ENCODE assay signal across 25 cellular contexts in the genomic region with DNA sequence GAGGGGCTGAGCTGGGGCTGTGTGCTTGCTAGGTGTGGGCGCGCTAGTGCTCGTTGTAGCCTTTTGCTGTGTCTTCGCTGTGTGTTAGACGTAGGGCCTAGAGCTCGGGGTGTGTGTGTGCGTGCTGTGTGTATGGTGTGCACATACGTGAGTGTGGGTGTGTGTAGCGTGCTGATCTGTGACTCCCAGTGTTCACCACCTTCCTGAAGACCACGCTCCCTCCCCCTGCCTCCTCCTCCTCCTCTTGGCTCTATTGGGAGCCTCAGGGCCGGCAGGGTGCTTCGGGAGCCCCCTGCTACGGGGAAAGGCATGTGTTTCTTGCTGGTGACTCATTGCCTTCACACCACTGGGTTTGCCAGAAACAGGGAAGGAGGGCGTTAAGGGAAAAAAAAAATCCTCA. TPM values are rescaled to one million over a fixed set of nuclear protein-coding genes. Genes with fewer than 3 reads are reported as not detected.
DNase-seq lines count a peak whose midpoint lies in the region; ATAC-seq and TF ChIP-seq lines count a peak whose summit lies in the region.
"Had no signal": no experiment of that assay in that cellular context is flagged by ENCODE, and none has a peak within 500 bp of the region (broad histone marks: within the 10 kb centered on the region; RNA-seq: fewer than 3 reads in every experiment).

No MANE protein-coding gene starts in this region.

- BruUV-seq in PC-9 (replicated peaks; lab: Mats Ljungman, UMichigan): no TSS peak

- H3K36me3 ChIP-seq in fibroblast of lung (ENCODE audit: control insufficient read depth, insufficient read depth, low read length) (no peaks in the 10 kb centered on the region), PC-9 (ENCODE audit: low read depth) (no peaks in the 10 kb centered on the region)
- H3K36me3 ChIP-seq: brain microvascular endothelial cell, colonic mucosa, esophagus squamous epithelium, thyroid gland had no signal

- intact Hi-C loops in PC-9 (cut with micrococcal nuclease; ENCODE audit: unreplicated experiment): loop anchor here (5.0 kb wide), 2 partner anchors 148 to 212 kb away; no protein-coding TSS in a partner anchor

- CTCF ChIA-PET in PC-9 (lab: Charles Lee): interaction anchor here (1.4 kb wide), 1 partner anchor 259 kb away, joined by 4 read pairs; no protein-coding TSS in a partner anchor

- H3K4me2 ChIP-seq in fibroblast of lung (ENCODE audit: extremely low read depth, insufficient read depth, low read length): no peak overlapping the region
- no peak overlapping the region for H3K4me2 ChIP-seq in PC-9

- H3K9me2 ChIP-seq in PC-9 (ENCODE audit: insufficient read depth): no peaks in the 10 kb centered on the region

- H3K27ac ChIP-seq in fibroblast of lung (ENCODE audit: insufficient read depth, low read length) (no peak overlapping the region), PC-9 (no peak overlapping the region)
- H3K27ac ChIP-seq: brain microvascular endothelial cell, colonic mucosa, esophagus squamous epithelium, HL-60, thyroid gland, VCaP had no signal

- POLR2A ChIA-PET in PC-9 (lab: Charles Lee; ENCODE audit: unreplicated experiment): no interaction called here

- H3K9me3 ChIP-seq in fibroblast of lung (ENCODE audit: control insufficient read depth, insufficient read depth, low read depth, low read length): no peaks in the 10 kb centered on the region
- H3K9me3 ChIP-seq in PC-9 (ENCODE audit: insufficient read depth, low read depth): no peaks in the 10 kb centered on the region
- H3K9me3 ChIP-seq: Caco-2, colonic mucosa, esophagus squamous epithelium, thyroid gland had no signal

- H4K20me1 ChIP-seq in fibroblast of lung (ENCODE audit: control insufficient read depth, extremely low read depth, insufficient read depth, low read length): no peaks in the 10 kb centered on the region
- no peaks in the 10 kb centered on the region for H4K20me1 ChIP-seq in PC-9 (ENCODE audit: insufficient read depth)

- peaks cover 18% of the 10 kb centered on the region for H3F3A ChIP-seq in PC-9 (ENCODE audit: insufficient read depth, low read depth)

- H3K27me3 ChIP-seq in fibroblast of lung (ENCODE audit: control insufficient read depth, insufficient read depth, low read length): no peaks in the 10 kb centered on the region
- no peaks in the 10 kb centered on the region for H3K27me3 ChIP-seq in PC-9 (ENCODE audit: insufficient read depth, low read depth)
- H3K27me3 ChIP-seq: brain microvascular endothelial cell, colonic mucosa, esophagus squamous epithelium, thyroid gland had no signal

- peak; percentile 36 for DNase-seq in GM03348 (ENCODE audit: low spot score)
- DNase-seq in NCI-H226: peak; percentile 36
- peak; percentile 17 to 39 for DNase-seq in fibroblast of lung (ENCODE audit: low read depth in 2 of 2)
- DNase-seq in superior temporal gyrus (ENCODE audit: extremely low spot score): peak; percentile 59
- DNase-seq in GM20000 (ENCODE audit: low spot score): no peak
- DNase-seq in PC-9: no peak
- DNase-seq: activated CD4-positive, alpha-beta T cell treated with anti-CD3 and anti-CD28 coated beads, Interleukin-2, amount 10 ng/mL, durations not matched to agents 7 days and 5 days; activated naive CD8-positive, alpha-beta T cell treated with anti-CD3 and anti-CD28 coated beads, Interleukin-2, amount 10 ng/mL, durations not matched to agents 7 days and 5 days; AML-193; brain microvascular endothelial cell; Caco-2; colonic mucosa; esophagus squamous epithelium; glutamatergic neuron; NCI-H1417 treated with DMSO at 0.1 percent for 48 hours; NCI-H2171; NCI-H526 treated with DMSO at 0.1 percent for 48 hours; RPMI8226; stimulated activated CD4-positive, alpha-beta T cell treated with anti-CD3 and anti-CD28 coated beads, Interleukin-2, amount 100 ng/mL, for 48 hours; stimulated activated naive CD4-positive, alpha-beta T cell; T-helper 17 cell; thyroid gland had no signal

- TF ChIP-seq CTCF in fibroblast of lung (conservative IDR thresholded peaks at IDR 0.05 in 1 of 2, IDR thresholded peaks at IDR 0.05 in 1 of 2; ENCODE audit: low read depth in 1 of 2, low read length in 2 of 2): no peak
- TF ChIP-seq CTCF in GM20000 (IDR thresholded peaks at IDR 0.05; ENCODE audit: extremely low read depth, missing control alignments): no peak
- TF ChIP-seq CTCF in PC-9 (conservative IDR thresholded peaks at IDR 0.05): no peak

- no peak for ATAC-seq in HG03039 (IDR thresholded peaks at IDR 0.05; ENCODE audit: unreplicated experiment)
- ATAC-seq: T-helper 17 cell had no signal

- H3K9ac ChIP-seq in fibroblast of lung (ENCODE audit: insufficient read depth, low read length): no peak overlapping the region

- H3K4me1 ChIP-seq in fibroblast of lung (ENCODE audit: control insufficient read depth, extremely low read depth, insufficient read depth, low read length) (peaks cover 2% of the 10 kb centered on the region), PC-9 (replicated peaks; ENCODE audit: insufficient read depth) (peaks cover 35% of the 10 kb centered on the region)
- H3K4me1 ChIP-seq: Caco-2, colonic mucosa, thyroid gland had no signal

- H2AFZ ChIP-seq in fibroblast of lung (ENCODE audit: low read length) (no peak overlapping the region), PC-9 (no peak overlapping the region)

- H3K79me2 ChIP-seq in fibroblast of lung (ENCODE audit: control insufficient read depth, insufficient read depth, low read length) (no peaks in the 10 kb centered on the region), PC-9 (ENCODE audit: low read depth) (no peaks in the 10 kb centered on the region)

- H3K4me3 ChIP-seq in fibroblast of lung (replicated peaks in 1 of 4; ENCODE audit: control extremely low read depth in 1 of 4, insufficient read depth in 1 of 4, low read depth in 3 of 4, low read length in 4 of 4) (no peak overlapping the region), PC-9 (no peak overlapping the region)
- H3K4me3 ChIP-seq: colonic mucosa, esophagus squamous epithelium, thyroid gland had no signal

RNA-seq across cellular contexts. Expression of a gene that starts 9.4 kb away (rescaled TPM):
- total RNA-seq in fibroblast of lung (0.51 and 0.66 TPM in 2 replicates), PC-9 (2021) (8.6 and 9.4 TPM in 2 replicates)
- polyA plus RNA-seq in fibroblast of lung: 0.76 and 1.6 TPM in 2 replicates
- polyA plus RNA-seq in fibroblast of lung (2012): 1.2 and 2.4 TPM in 2 replicates
- 1.4 and 6.2 TPM in 2 replicates for polyA minus RNA-seq in fibroblast of lung (ENCODE audit: low replicate concordance)

RNA-seq across cellular contexts. Expression of a gene that starts 50.4 kb away (rescaled TPM):
- total RNA-seq in fibroblast of lung (under 0.01 TPM in 1 of 2 replicates, not detected in the other), PC-9 (2021) (3.2 and 4.5 TPM in 2 replicates)
- polyA plus RNA-seq in fibroblast of lung: 0.09 and 0.14 TPM in 2 replicates
- 0.15 and 0.37 TPM in 2 replicates for polyA plus RNA-seq in fibroblast of lung (2012)
- polyA minus RNA-seq in fibroblast of lung (ENCODE audit: low replicate concordance): 0.93 and 1.3 TPM in 2 replicates
- total RNA-seq: activated CD4-positive, alpha-beta T cell treated with anti-CD3 and anti-CD28 coated beads, Interleukin-2, amount 10 ng/mL, durations not matched to agents 7 days and 5 days; activated naive CD8-positive, alpha-beta T cell treated with anti-CD3 and anti-CD28 coated beads, Interleukin-2, amount 10 ng/mL, durations not matched to agents 7 days and 5 days; Caco-2; T-helper 17 cell had no signal

Comparison
In these comparisons a context has a peak if more than half of its experiments do, and no peak if none do; other contexts are left out.
1. DNase-seq: peak in GM03348 (single experiment), NCI-H226 (single experiment), fibroblast of lung (2 of 2) and superior temporal gyrus (single experiment); none in GM20000 (single experiment) and PC-9 (0 of 2).